8 cellular contexts compared by ENCODE assay signal in genomic region chr9:92292338-92293074, GRCh38. TPM values are rescaled to one million over a fixed set of nuclear protein-coding genes. Genes with fewer than 3 reads are reported as not detected.
DNase-seq lines count a peak whose midpoint lies in the region; ATAC-seq, FAIRE-seq and TF ChIP-seq lines count a peak whose summit lies in the region.

No MANE protein-coding gene starts in this region.

- CTCF ChIA-PET in HEK293T (lab: Yijun Ruan, JAX): no interaction called here
- CTCF ChIA-PET in HepG2 (lab: Yijun Ruan, JAX; ENCODE audit: low intra/inter-chr PET ratio, low total read pairs): no interaction called here

- peaks cover 31% of the 10 kb centered on the region for H4K20me1 ChIP-seq in HepG2 (ENCODE audit: insufficient read depth, low read length)

- H3K36me3 ChIP-seq in adipocyte (ENCODE audit: control insufficient read depth, insufficient read depth, low read length, severe bottlenecking) (peaks cover 39% of the 10 kb centered on the region), HepG2 (replicated peaks in 1 of 2; ENCODE audit: control insufficient read depth in 1 of 2, insufficient read depth in 2 of 2, low read length in 2 of 2) (peaks cover 2 to 41% of the 10 kb centered on the region in 2 experiments; a peak in 4 of 5 replicates), aorta (ENCODE audit: control insufficient read depth in 1 of 2, insufficient read depth in 2 of 2, low read length in 1 of 2) (no peaks in the 10 kb centered on the region)

- no TSS peak for BruUV-seq in HepG2 (replicated peaks; lab: Mats Ljungman, UMichigan)

- H2AFZ ChIP-seq in HepG2 (ENCODE audit: low read length): no peak overlapping the region

- H3K9ac ChIP-seq in adipocyte (ENCODE audit: low read length) (peak overlapping the region; percentile 99), HepG2 (ENCODE audit: insufficient read depth, low read depth, low read length) (peak overlapping the region; percentile 93)

- TF ChIP-seq POLR2A in HepG2 (IDR thresholded peaks at IDR 0.05; ENCODE audit: insufficient read depth in 1 of 2, low read depth in 2 of 2, low read length in 2 of 2): peak in 1 of 2 experiments; percentile 49; a peak in 1 of 4 replicates

- POLR2A ChIA-PET in HEK293T (lab: Yijun Ruan, JAX): interaction anchor here (1.2 kb wide), 1 partner anchor 10 kb away, joined by 6 read pairs; no protein-coding TSS in a partner anchor
- POLR2A ChIA-PET in HepG2 (lab: Yijun Ruan, JAX): interaction anchor here (1.0 to 1.1 kb wide), 2 partner anchors 23 to 25 kb away, joined by 3 to 5 read pairs; no protein-coding TSS in a partner anchor

- FAIRE-seq in HepG2 (lab: Jason Lieb, UNC): no peak

- in situ Hi-C loops in HepG2 (cut with HindIII; ENCODE audit: extremely low pct_ligation_motif_present, low pct_unique_long_range_greater_than_20kb): no loop called here

- H3K27ac ChIP-seq in HepG2 (ENCODE audit: extremely low read length, insufficient read depth, low read length): peak overlapping the region; percentile 85
- H3K27ac ChIP-seq in aorta (ENCODE audit: low read depth in 1 of 2, low read length in 2 of 2): peak overlapping the region in 1 of 2 donors; percentile 8

- ATAC-seq in HepG2: peak; percentile 12; the same call in 2 of the 3 replicates
- ATAC-seq in aorta (ENCODE audit: low FRiP score): no peak
- no peak for ATAC-seq in GM18502 (IDR thresholded peaks at IDR 0.05; ENCODE audit: poor library complexity, unreplicated experiment)

- TF ChIP-seq RAD21 in HepG2 (CRISPR knock-in tag; IDR thresholded peaks at IDR 0.05): no peak

- H3K4me3 ChIP-seq in adipocyte (ENCODE audit: low read length) (peak overlapping the region; percentile 98), HepG2 (replicated peaks in 1 of 3; ENCODE audit: insufficient read depth in 1 of 3, low read depth in 2 of 3, low read length in 3 of 3) (peak overlapping the region; percentile 78 to 92 (median 82)), aorta (ENCODE audit: low read length in 2 of 2) (peak overlapping the region; percentile 73 to 94)

- H3K4me2 ChIP-seq in HepG2 (ENCODE audit: low read depth, low read length): peak overlapping the region; percentile 99

- H3K9me3 ChIP-seq in adipocyte (ENCODE audit: control insufficient read depth, low read length) (no peaks in the 10 kb centered on the region), HepG2 (ENCODE audit: low read length) (no peaks in the 10 kb centered on the region), aorta (ENCODE audit: control insufficient read depth, low read length) (no peaks in the 10 kb centered on the region)

- H3K4me1 ChIP-seq in adipocyte (ENCODE audit: control insufficient read depth, insufficient read depth, low read length): peaks cover 39% of the 10 kb centered on the region
- peaks cover 36% of the 10 kb centered on the region for H3K4me1 ChIP-seq in HepG2 (ENCODE audit: insufficient read depth, low read length)
- peaks cover 0 to 8% of the 10 kb centered on the region in 2 donors for H3K4me1 ChIP-seq in aorta (ENCODE audit: control insufficient read depth in 1 of 2, insufficient read depth in 2 of 2, low read length in 2 of 2)

- no peak for TF ChIP-seq EP300 in HepG2 (IDR thresholded peaks at IDR 0.05; ENCODE audit: low read depth in 2 of 2, low read length in 2 of 2)
- TF ChIP-seq EP300 in HepG2 (CRISPR knock-in tag; IDR thresholded peaks at IDR 0.05; ENCODE audit: borderline replicate concordance): no peak

- H3K79me2 ChIP-seq in HepG2 (ENCODE audit: insufficient read depth, low read length): peaks cover 54% of the 10 kb centered on the region

- TF ChIP-seq CTCF in HepG2 (CRISPR knock-in tag; IDR thresholded peaks at IDR 0.05): no peak
- TF ChIP-seq CTCF in GM20000 (IDR thresholded peaks at IDR 0.05; ENCODE audit: extremely low read depth, missing control alignments): no peak

- no peaks in the 10 kb centered on the region for H3K27me3 ChIP-seq in adipocyte (replicated peaks; ENCODE audit: control insufficient read depth, insufficient read depth, low read length)
- no peaks in the 10 kb centered on the region; a peak in 1 of 5 replicates for H3K27me3 ChIP-seq in HepG2 (ENCODE audit: control insufficient read depth in 1 of 2, insufficient read depth in 2 of 2, low read length in 2 of 2)
- H3K27me3 ChIP-seq in aorta (ENCODE audit: control insufficient read depth in 1 of 2, insufficient read depth in 2 of 2, low read length in 1 of 2): no peaks in the 10 kb centered on the region

- WGBS in HepG2 (ENCODE audit: low lambda C conversion rate): 27% methylated on average over 7 of the region's 8 CpGs
- 52 to 61% methylated on average over 8 of the region's 8 CpGs for WGBS in aorta, 2 donors

- DNase-seq in AG08395 (ENCODE audit: low spot score) (peak; percentile 2), HEK293T (ENCODE audit: extremely low spot score) (no peak), adipocyte (ENCODE audit: low read depth) (peak; percentile 42), HepG2 (ENCODE audit: low spot score) (peak; percentile 18), aorta (no peak), GM20000 (ENCODE audit: low spot score) (no peak), NCI-H345 (lab: John Stamatoyannopoulos, UW) (no peak)

- intact Hi-C loops in HepG2 (cut with micrococcal nuclease; ENCODE audit: unreplicated experiment): loop anchor here (2.0 kb wide), 1 partner anchor 342 kb away; no protein-coding TSS in a partner anchor
- intact Hi-C loops in aorta (cut with DNase I): no loop called here

RNA-seq across cellular contexts. Expression of gene IARS1, which starts 1.0 kb away (rescaled TPM):
- total RNA-seq in HepG2 (2016; rRNA removed; fragmentation: Illumina TruSeq; extraction: Trizol): 185 and 277 TPM in 2 replicates
- total RNA-seq in HepG2 (2016; cell fraction: cytosol; rRNA removed; fragmentation: Illumina TruSeq; extraction: Trizol; ENCODE audit: low read depth): 84.7 and 106 TPM in 2 replicates
- total RNA-seq in HepG2 (2016; cell fraction: insoluble cytoplasmic fraction; rRNA removed; fragmentation: Illumina TruSeq; extraction: Trizol): 179 and 271 TPM in 2 replicates
- total RNA-seq in HepG2 (2016; cell fraction: membrane; rRNA removed; fragmentation: Illumina TruSeq; extraction: Trizol): 78.5 and 86.4 TPM in 2 replicates
- total RNA-seq in HepG2 (2016; cell fraction: nucleus; rRNA removed; fragmentation: Illumina TruSeq; extraction: Trizol): 163 and 177 TPM in 2 replicates
- polyA plus RNA-seq in HepG2 (2011; rRNA removed): 55.9 and 58.6 TPM in 2 replicates
- polyA plus RNA-seq in HepG2 (2011; cell fraction: cytosol; rRNA removed): 29.6 and 45.6 TPM in 2 replicates
- 139 and 184 TPM in 2 replicates for polyA plus RNA-seq in HepG2 (2011; cell fraction: nucleus; rRNA removed)
- polyA plus RNA-seq in HepG2 (2012): 119 and 136 TPM in 2 replicates
- 6.9 and 7.5 TPM in 2 replicates for polyA plus RNA-seq in HepG2 (2016; cell fraction: cytosol; fragmentation: Illumina TruSeq; extraction: Trizol; ENCODE audit: low read depth)
- polyA plus RNA-seq in HepG2 (2016; cell fraction: insoluble cytoplasmic fraction; fragmentation: Illumina TruSeq; extraction: Trizol; ENCODE audit: low read depth): 143 and 151 TPM in 2 replicates
- polyA plus RNA-seq in HepG2 (2016; cell fraction: membrane; fragmentation: Illumina TruSeq; extraction: Trizol; ENCODE audit: low read depth): 15.1 and 17.8 TPM in 2 replicates
- polyA plus RNA-seq in HepG2 (2016; cell fraction: nucleus; fragmentation: Illumina TruSeq; extraction: Trizol; ENCODE audit: insufficient read depth, low read depth): 120 and 132 TPM in 2 replicates
- polyA minus RNA-seq in HepG2 (2011; rRNA and poly(A)+ RNA removed; ENCODE audit: low replicate concordance): 84.4 and 109 TPM in 2 replicates
- polyA minus RNA-seq in HepG2 (2011; cell fraction: cytosol; rRNA and poly(A)+ RNA removed): 94.4 and 128 TPM in 2 replicates
- 274 and 399 TPM in 2 replicates for polyA minus RNA-seq in HepG2 (2011; cell fraction: nucleus; rRNA and poly(A)+ RNA removed)
- 10 to 100 TPM; 71.7 to 82.1 TPM for total RNA-seq in aorta
- polyA plus RNA-seq in aorta: 10 to 100 TPM; 16.5 to 23.3 TPM

RNA-seq across cellular contexts. Expression of gene NOL8, which starts 32.6 kb away (rescaled TPM):
- total RNA-seq in HepG2 (2016; rRNA removed; fragmentation: Illumina TruSeq; extraction: Trizol): 35.4 and 36.3 TPM in 2 replicates
- 19.9 and 24.9 TPM in 2 replicates for total RNA-seq in HepG2 (2016; cell fraction: cytosol; rRNA removed; fragmentation: Illumina TruSeq; extraction: Trizol; ENCODE audit: low read depth)
- total RNA-seq in HepG2 (2016; cell fraction: insoluble cytoplasmic fraction; rRNA removed; fragmentation: Illumina TruSeq; extraction: Trizol): 33.5 and 36.8 TPM in 2 replicates
- total RNA-seq in HepG2 (2016; cell fraction: membrane; rRNA removed; fragmentation: Illumina TruSeq; extraction: Trizol): 14.0 and 17.4 TPM in 2 replicates
- 59.6 and 61.3 TPM in 2 replicates for total RNA-seq in HepG2 (2016; cell fraction: nucleus; rRNA removed; fragmentation: Illumina TruSeq; extraction: Trizol)
- 11.3 and 12.8 TPM in 2 replicates for polyA plus RNA-seq in HepG2 (2011; rRNA removed)
- 3.3 and 4.5 TPM in 2 replicates for polyA plus RNA-seq in HepG2 (2011; cell fraction: cytosol; rRNA removed)
- 27.5 and 32.9 TPM in 2 replicates for polyA plus RNA-seq in HepG2 (2011; cell fraction: nucleus; rRNA removed)
- polyA plus RNA-seq in HepG2 (2012): 17.8 and 22.1 TPM in 2 replicates
- 1.8 and 1.9 TPM in 2 replicates for polyA plus RNA-seq in HepG2 (2016; cell fraction: cytosol; fragmentation: Illumina TruSeq; extraction: Trizol; ENCODE audit: low read depth)
- polyA plus RNA-seq in HepG2 (2016; cell fraction: insoluble cytoplasmic fraction; fragmentation: Illumina TruSeq; extraction: Trizol; ENCODE audit: low read depth): 34.7 and 35.4 TPM in 2 replicates
- 4.0 and 4.1 TPM in 2 replicates for polyA plus RNA-seq in HepG2 (2016; cell fraction: membrane; fragmentation: Illumina TruSeq; extraction: Trizol; ENCODE audit: low read depth)
- 104 and 110 TPM in 2 replicates for polyA plus RNA-seq in HepG2 (2016; cell fraction: nucleus; fragmentation: Illumina TruSeq; extraction: Trizol; ENCODE audit: insufficient read depth, low read depth)
- 9.2 and 37.1 TPM in 2 replicates for polyA minus RNA-seq in HepG2 (2011; rRNA and poly(A)+ RNA removed; ENCODE audit: low replicate concordance)
- 6.8 and 10.6 TPM in 2 replicates for polyA minus RNA-seq in HepG2 (2011; cell fraction: cytosol; rRNA and poly(A)+ RNA removed)
- 71.3 and 97.8 TPM in 2 replicates for polyA minus RNA-seq in HepG2 (2011; cell fraction: nucleus; rRNA and poly(A)+ RNA removed)
- 10 to 100 TPM; 29.7 to 43.1 TPM for total RNA-seq in aorta
- 10 to 100 TPM; 14.4 to 22.4 TPM for polyA plus RNA-seq in aorta

RNA-seq across cellular contexts. Expression of gene CENPP, which starts 33.2 kb away (rescaled TPM):
- total RNA-seq in HepG2 (2016; rRNA removed; fragmentation: Illumina TruSeq; extraction: Trizol) (11.0 and 11.4 TPM in 2 replicates), aorta (10 to 100 TPM in 1 of 2 donors, 1 to 10 TPM in 1; 3.9 to 11.1 TPM)
- 2.3 and 3.3 TPM in 2 replicates for total RNA-seq in HepG2 (2016; cell fraction: cytosol; rRNA removed; fragmentation: Illumina TruSeq; extraction: Trizol; ENCODE audit: low read depth)
- 9.2 and 12.7 TPM in 2 replicates for total RNA-seq in HepG2 (2016; cell fraction: insoluble cytoplasmic fraction; rRNA removed; fragmentation: Illumina TruSeq; extraction: Trizol)
- 6.4 and 7.6 TPM in 2 replicates for total RNA-seq in HepG2 (2016; cell fraction: membrane; rRNA removed; fragmentation: Illumina TruSeq; extraction: Trizol)
- total RNA-seq in HepG2 (2016; cell fraction: nucleus; rRNA removed; fragmentation: Illumina TruSeq; extraction: Trizol): 14.0 and 16.0 TPM in 2 replicates
- polyA plus RNA-seq in HepG2 (2011; rRNA removed) (1.2 and 2.0 TPM in 2 replicates), aorta (1 to 10 TPM in 1 of 2 donors, under 1 TPM in 1; 0.50 to 4.7 TPM)
- 0.59 and 0.67 TPM in 2 replicates for polyA plus RNA-seq in HepG2 (2011; cell fraction: cytosol; rRNA removed)
- polyA plus RNA-seq in HepG2 (2011; cell fraction: nucleus; rRNA removed): 0.63 and 0.69 TPM in 2 replicates
- 2.4 and 3.9 TPM in 2 replicates for polyA plus RNA-seq in HepG2 (2012)
- 3.7 and 4.4 TPM in 2 replicates for polyA plus RNA-seq in HepG2 (2016; cell fraction: cytosol; fragmentation: Illumina TruSeq; extraction: Trizol; ENCODE audit: low read depth)
- polyA plus RNA-seq in HepG2 (2016; cell fraction: insoluble cytoplasmic fraction; fragmentation: Illumina TruSeq; extraction: Trizol; ENCODE audit: low read depth): 9.4 and 13.3 TPM in 2 replicates
- polyA plus RNA-seq in HepG2 (2016; cell fraction: membrane; fragmentation: Illumina TruSeq; extraction: Trizol; ENCODE audit: low read depth): 5.5 and 5.6 TPM in 2 replicates
- polyA plus RNA-seq in HepG2 (2016; cell fraction: nucleus; fragmentation: Illumina TruSeq; extraction: Trizol; ENCODE audit: insufficient read depth, low read depth): 3.7 and 5.9 TPM in 2 replicates
- polyA minus RNA-seq in HepG2 (2011; rRNA and poly(A)+ RNA removed; ENCODE audit: low replicate concordance): 1.3 and 4.8 TPM in 2 replicates
- 0.79 and 1.3 TPM in 2 replicates for polyA minus RNA-seq in HepG2 (2011; cell fraction: cytosol; rRNA and poly(A)+ RNA removed)
- polyA minus RNA-seq in HepG2 (2011; cell fraction: nucleus; rRNA and poly(A)+ RNA removed): 5.2 and 6.4 TPM in 2 replicates

Comparison
In these comparisons a context has a peak if more than half of its experiments do, and no peak if none do; other contexts are left out.
1. DNase-seq: peak in AG08395 (single experiment), adipocyte (single experiment) and HepG2 (single experiment); none in HEK293T (single experiment), aorta (0 of 2), GM20000 (single experiment) and NCI-H345 (single experiment).
2. Peak in every context shown above with its lines, with median percentiles within 50 percentile points of each other: H3K4me3 ChIP-seq.